28 cellular contexts compared by ENCODE assay signal in the genomic region with DNA sequence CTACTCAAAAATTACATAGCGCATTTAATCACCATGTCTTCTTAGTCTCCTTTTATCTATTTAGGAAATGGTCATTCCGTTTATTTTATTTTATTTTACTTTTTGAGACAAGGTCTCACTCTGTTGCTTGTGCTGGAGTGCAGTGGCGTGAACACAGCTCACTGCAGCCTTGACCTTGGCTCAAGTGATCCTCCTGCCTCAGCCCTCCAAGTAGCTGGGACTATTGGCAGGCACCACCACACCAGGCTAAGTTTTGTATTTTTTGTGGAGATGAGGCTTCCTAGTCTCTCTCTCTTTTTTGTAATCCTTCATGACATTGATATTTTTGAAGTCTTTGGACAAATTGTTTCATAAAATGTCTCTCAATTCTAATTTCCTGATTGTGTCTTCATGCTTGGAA.
"Had no signal": no experiment of that assay in that cellular context is flagged by ENCODE, and none has a peak within 500 bp of the region (broad histone marks: within the 10 kb centered on the region; RNA-seq: fewer than 3 reads in every experiment).

No MANE protein-coding gene starts in this region.

- H3K36me3 ChIP-seq: left lung, neural progenitor cell, neutrophil, stomach, thoracic aorta, tibial nerve, uterus had no signal

- H3K9ac ChIP-seq: neural progenitor cell had no signal

- H3K9me3 ChIP-seq: left lung, neutrophil, stomach, thoracic aorta, tibial nerve, uterus had no signal

- DNase-seq: hypothalamus; immature natural killer cell; kidney; left colon; left lung; mesendoderm; naive B cell; natural killer cell; nephron progenitor cell; occipital lobe; retina; right cardiac atrium; stimulated activated CD4-positive, alpha-beta T cell treated with anti-CD3 and anti-CD28 coated beads, Interleukin-12 subunit alpha, Interleukin-12 subunit beta, amount 100 ng/mL, for 4 hours; stimulated activated CD4-positive, alpha-beta T cell treated with anti-CD3 and anti-CD28 coated beads, Interleukin-15, amount 100 ng/mL, for 24 hours; stimulated activated CD4-positive, alpha-beta T cell treated with anti-CD3 and anti-CD28 coated beads, Interleukin-2, amount 100 ng/mL, for 24 hours; stimulated activated CD4-positive, alpha-beta T cell treated with anti-CD3 and anti-CD28 coated beads, Interleukin-4, amount 100 ng/mL, for 1 hour; stimulated activated naive B cell treated with anti-CD40 and anti-IgM and Interleukin-4, amounts not matched to agents 10 μg/mL and 1 μg/mL and 100 μg/mL, for 72 hours; stimulated activated naive CD8-positive, alpha-beta T cell treated with anti-CD3 and anti-CD28 coated beads, Interleukin-15, Interleukin-2, amounts not matched to agents 100 U/mL and 50 U/mL, for 24 hours; stomach; uterus had no signal

- H3K27ac ChIP-seq: left lung, neural progenitor cell, neutrophil, skin epidermis, stomach, tibial nerve, uterus had no signal

- ATAC-seq: left colon; left lung; natural killer cell; right cardiac atrium; sciatic nerve; stimulated activated naive B cell treated with anti-CD40 and anti-IgM and Interleukin-4, amounts not matched to agents 10 μg/mL and 1 μg/mL and 100 μg/mL, for 72 hours; stimulated activated naive CD8-positive, alpha-beta T cell treated with anti-CD3 and anti-CD28 coated beads, Interleukin-15, Interleukin-2, amounts not matched to agents 100 U/mL and 50 U/mL, for 24 hours had no signal

- H3K4me2 ChIP-seq: neural progenitor cell had no signal

- H3K4me3 ChIP-seq: left lung, lung, neural progenitor cell, skin epidermis, stomach, thoracic aorta, tibial nerve, uterus had no signal

- H3K4me1 ChIP-seq: left lung, neural progenitor cell, uterus had no signal

- H2AFZ ChIP-seq: neural progenitor cell had no signal

- H3K27me3 ChIP-seq: left lung, neural progenitor cell, neutrophil, stomach, tibial nerve, uterus had no signal

- FAIRE-seq: islet of Langerhans, kidney had no signal
